ENCODE assay signal across 10 cellular contexts in genomic region chr6:107080036-107080435, GRCh38. TPM values are rescaled to one million over a fixed set of nuclear protein-coding genes. Genes with fewer than 3 reads are reported as not detected.
DNase-seq lines count a peak whose midpoint lies in the region; ATAC-seq and TF ChIP-seq lines count a peak whose summit lies in the region.
"Had no signal": no experiment of that assay in that cellular context is flagged by ENCODE, and none has a peak within 500 bp of the region (broad histone marks: within the 10 kb centered on the region; RNA-seq: fewer than 3 reads in every experiment).

No MANE protein-coding gene starts in this region.

- ATAC-seq in Right ventricle myocardium superior (ENCODE audit: poor library complexity) (no peak), HG02798 (IDR thresholded peaks at IDR 0.05; ENCODE audit: poor library complexity, unreplicated experiment) (no peak), HG02981 (IDR thresholded peaks at IDR 0.05; ENCODE audit: unreplicated experiment) (no peak)

- peak; percentile 35 for TF ChIP-seq CTCF in left ventricle myocardium inferior (IDR thresholded peaks at IDR 0.05; ENCODE audit: borderline replicate concordance)
- TF ChIP-seq CTCF in NB4 (IDR thresholded peaks at IDR 0.05; ENCODE audit: low read depth, low read length) = peak; percentile 28

- POLR2A ChIA-PET in activated CD4-positive, alpha-beta memory T cell treated with anti-CD3 and anti-CD28 coated beads for 36 hours (lab: Charles Lee) = no interaction called here

- H3K36me3 Mint-ChIP-seq in activated CD4-positive, alpha-beta memory T cell treated with anti-CD3 and anti-CD28 coated beads for 36 hours = peaks cover 11% of the 10 kb centered on the region

- no peak overlapping the region for H3K27ac Mint-ChIP-seq in activated CD4-positive, alpha-beta memory T cell treated with anti-CD3 and anti-CD28 coated beads for 36 hours

- no peaks in the 10 kb centered on the region for H3K36me3 ChIP-seq in left ventricle myocardium inferior

- H3K4me3 ChIP-seq in left ventricle myocardium inferior (no peak overlapping the region), NB4 (ENCODE audit: low read depth, low read length) (no peak overlapping the region)

- H3K27ac ChIP-seq in left ventricle myocardium inferior (replicated peaks) = no peak overlapping the region

- intact Hi-C loops in left ventricle myocardium inferior (cut with micrococcal nuclease) = no loop called here
- intact Hi-C loops in Right ventricle myocardium superior (cut with DNase I) = no loop called here
- intact Hi-C loops in activated CD4-positive, alpha-beta memory T cell treated with anti-CD3 and anti-CD28 coated beads for 36 hours (cut with micrococcal nuclease) = no loop called here

- H3K4me1 Mint-ChIP-seq in activated CD4-positive, alpha-beta memory T cell treated with anti-CD3 and anti-CD28 coated beads for 36 hours (ENCODE audit: low read depth) = peaks cover 5% of the 10 kb centered on the region

- no peaks in the 10 kb centered on the region for H3K4me1 ChIP-seq in left ventricle myocardium inferior

- no peaks in the 10 kb centered on the region for H3K27me3 Mint-ChIP-seq in activated CD4-positive, alpha-beta memory T cell treated with anti-CD3 and anti-CD28 coated beads for 36 hours

- H3K27me3 ChIP-seq in left ventricle myocardium inferior (ENCODE audit: low read depth) = no peaks in the 10 kb centered on the region

- peaks cover 4% of the 10 kb centered on the region for H3K9me3 ChIP-seq in left ventricle myocardium inferior (replicated peaks)

- H3K9me3 Mint-ChIP-seq in activated CD4-positive, alpha-beta memory T cell treated with anti-CD3 and anti-CD28 coated beads for 36 hours = peaks cover 7% of the 10 kb centered on the region

- no peak for DNase-seq in left ventricle myocardium inferior
- no peak for DNase-seq in Right ventricle myocardium superior
- DNase-seq in NB4 (ENCODE audit: low read depth) = peak; percentile 43
- DNase-seq in erythroblast (lab: John Stamatoyannopoulos, UW) = peak; percentile 19 to 25
- no peak for DNase-seq in NCI-H1105 treated with DMSO at 0.1 percent for 48 hours (lab: John Stamatoyannopoulos, UW)
- no peak for DNase-seq in activated CD4-positive, alpha-beta memory T cell treated with anti-CD3 and anti-CD28 coated beads for 36 hours
- DNase-seq: COR-L47, NCI-H510A had no signal

- CTCF ChIA-PET in activated CD4-positive, alpha-beta memory T cell treated with anti-CD3 and anti-CD28 coated beads for 36 hours (lab: Charles Lee) = interaction anchor here (1.1 kb wide), 1 partner anchor 19 kb away, joined by 3 read pairs; no protein-coding TSS in a partner anchor

- TF ChIP-seq POLR2A in NB4 (IDR thresholded peaks at IDR 0.05; ENCODE audit: extremely low read depth, insufficient read length) = no peak
- TF ChIP-seq POLR2A in erythroblast (IDR thresholded peaks at IDR 0.05; ENCODE audit: low read length) = no peak

- H3K4me3 Mint-ChIP-seq in activated CD4-positive, alpha-beta memory T cell treated with anti-CD3 and anti-CD28 coated beads for 36 hours = no peak overlapping the region

RNA-seq across cellular contexts. Expression of gene BEND3, which starts 35.3 kb away (rescaled TPM):
- total RNA-seq in left ventricle myocardium inferior = 1.5 TPM
- 1.5 TPM for total RNA-seq in Right ventricle myocardium superior
- 1 to 10 TPM; 4.4 to 4.5 TPM for total RNA-seq in activated CD4-positive, alpha-beta memory T cell treated with anti-CD3 and anti-CD28 coated beads for 36 hours

RNA-seq across cellular contexts. Expression of gene MTRES1, which starts 52.0 kb away (rescaled TPM):
- total RNA-seq in left ventricle myocardium inferior = 35.8 TPM
- total RNA-seq in Right ventricle myocardium superior = 39.1 TPM
- 10 to 100 TPM; 15.7 to 20.5 TPM for total RNA-seq in activated CD4-positive, alpha-beta memory T cell treated with anti-CD3 and anti-CD28 coated beads for 36 hours

Comparison
In these comparisons a context has a peak if more than half of its experiments do, and no peak if none do; other contexts are left out.
1. DNase-seq: peak in NB4 (single experiment) and erythroblast (2 of 2); none in left ventricle myocardium inferior (single experiment), Right ventricle myocardium superior (single experiment), NCI-H1105 treated with DMSO at 0.1 percent for 48 hours (single experiment) and activated CD4-positive, alpha-beta memory T cell treated with anti-CD3 and anti-CD28 coated beads for 36 hours (single experiment).